In genomic region chr12:124211753-124212152, GRCh38 we compare ENCODE assay signal across 35 cellular contexts.
DNase-seq lines count a peak whose midpoint lies in the region; ATAC-seq, FAIRE-seq and TF ChIP-seq lines count a peak whose summit lies in the region.
"Had no signal": no experiment of that assay in that cellular context is flagged by ENCODE, and none has a peak within 500 bp of the region (broad histone marks: within the 10 kb centered on the region; RNA-seq: fewer than 3 reads in every experiment).

No MANE protein-coding gene starts in this region.

- no TSS peak for BruUV-seq in HepG2 (replicated peaks; lab: Mats Ljungman, UMichigan)
- no TSS peak for BruUV-seq in K562 (replicated peaks; lab: Mats Ljungman, UMichigan)

- CTCF ChIA-PET in HepG2 (lab: Yijun Ruan, JAX; ENCODE audit: low intra/inter-chr PET ratio, low total read pairs), result no interaction called here
- CTCF ChIA-PET in A549 (lab: Yijun Ruan, JAX), result interaction anchor here (1.2 kb wide), 1 partner anchor 20 kb away, joined by 3 read pairs; no protein-coding TSS in a partner anchor
- CTCF ChIA-PET in K562 (lab: Yijun Ruan, JAX; ENCODE audit: low intra/inter-chr PET ratio), result no interaction called here

- TF ChIP-seq EP300 in HepG2 (IDR thresholded peaks at IDR 0.05; ENCODE audit: low read depth in 2 of 2, low read length in 2 of 2) (no peak), HepG2 (CRISPR knock-in tag; IDR thresholded peaks at IDR 0.05; ENCODE audit: borderline replicate concordance) (no peak), A549 (IDR thresholded peaks at IDR 0.05) (no peak), K562 (IDR thresholded peaks at IDR 0.05; ENCODE audit: low read length) (no peak)

- H3K4me2 ChIP-seq in HepG2 (ENCODE audit: low read depth, low read length) (no peak overlapping the region), A549 (no peak overlapping the region), K562 (ENCODE audit: insufficient read depth, low read length) (no peak overlapping the region)
- H3K4me2 ChIP-seq: BLaER1; BLaER1 treated with 17β-estradiol and CSF1 and Interleukin-3, amounts not matched to agents 10 nM and 100 nM had no signal

- H3K9me3 Mint-ChIP-seq in neural crest cell, result peaks cover 17% of the 10 kb centered on the region
- H3K9me3 Mint-ChIP-seq in CD14-positive monocyte, result peaks cover 3 to 25% (median 20%) of the 10 kb centered on the region in 7 donors
- H3K9me3 Mint-ChIP-seq: CD4-positive, alpha-beta T cell had no signal

- FAIRE-seq in HepG2 (lab: Jason Lieb, UNC) (no peak), A549 (lab: Jason Lieb, UNC) (no peak), K562 (lab: Jason Lieb, UNC) (no peak)
- FAIRE-seq: A204.1, D721Med had no signal

- in situ Hi-C loops in HepG2 (cut with HindIII; ENCODE audit: extremely low pct_ligation_motif_present, low pct_unique_long_range_greater_than_20kb) (no loop called here), K562 (cut with MboI) (no loop called here)

- POLR2A ChIA-PET in HepG2 (lab: Yijun Ruan, JAX) (no interaction called here), A549 (lab: Yijun Ruan, JAX) (no interaction called here), K562 (lab: Yijun Ruan, JAX) (no interaction called here)

- no peaks in the 10 kb centered on the region for H3K9me1 ChIP-seq in K562 (ENCODE audit: control insufficient read depth, insufficient read depth, low read length)

- H3K79me2 ChIP-seq in HepG2 (ENCODE audit: insufficient read depth, low read length), result no peaks in the 10 kb centered on the region
- H3K79me2 ChIP-seq in K562 (ENCODE audit: control insufficient read depth, insufficient read depth, low read length), result no peaks in the 10 kb centered on the region

- TF ChIP-seq RAD21 in HepG2 (CRISPR knock-in tag; IDR thresholded peaks at IDR 0.05), result no peak
- TF ChIP-seq RAD21 in A549 (conservative IDR thresholded peaks at IDR 0.05 in 1 of 2, IDR thresholded peaks at IDR 0.05 in 1 of 2), result no peak
- no peak for TF ChIP-seq RAD21 in K562 (CRISPR knock-in tag; conservative IDR thresholded peaks at IDR 0.05 in 1 of 2, IDR thresholded peaks at IDR 0.05 in 1 of 2)

- H3K27me3 ChIP-seq in HepG2 (ENCODE audit: control insufficient read depth in 1 of 2, insufficient read depth in 2 of 2, low read length in 2 of 2) (peaks cover 2 to 8% of the 10 kb centered on the region in 2 experiments; a peak in 3 of 5 replicates), right lobe of liver (no peaks in the 10 kb centered on the region), K562 (ENCODE audit: control insufficient read depth in 2 of 2, insufficient read depth in 2 of 2, low read length in 2 of 2) (peaks cover 36 to 70% of the 10 kb centered on the region in 2 experiments)
- H3K27me3 ChIP-seq: BLaER1 had no signal

- 56% methylated on average over 2 of the region's 2 CpGs for WGBS in HepG2 (ENCODE audit: low lambda C conversion rate)
- WGBS in right lobe of liver (ENCODE audit: insufficient coverage, low coverage, low lambda C conversion rate, missing lambda C conversion rate), result 94% methylated on average over 2 of the region's 2 CpGs
- 77% methylated on average over 2 of the region's 2 CpGs for WGBS in A549 (ENCODE audit: missing lambda C conversion rate)
- WGBS in K562 (ENCODE audit: insufficient coverage, low coverage, missing lambda C conversion rate), result 7% methylated on average over 1 of the region's 2 CpGs

- H3K4me1 Mint-ChIP-seq in neural crest cell (peaks cover 12% of the 10 kb centered on the region), CD14-positive monocyte (no peaks in the 10 kb centered on the region)
- H3K4me1 Mint-ChIP-seq: B cell; CD4-positive, alpha-beta memory T cell; CD4-positive, CD25-positive, alpha-beta regulatory T cell; CD8-positive, alpha-beta memory T cell had no signal

- TF ChIP-seq POLR2A in HepG2 (IDR thresholded peaks at IDR 0.05; ENCODE audit: insufficient read depth in 1 of 2, low read depth in 2 of 2, low read length in 2 of 2) (no peak), right lobe of liver (IDR thresholded peaks at IDR 0.05) (no peak), A549 (IDR thresholded peaks at IDR 0.05; ENCODE audit: low read length) (no peak), K562 (conservative IDR thresholded peaks at IDR 0.05) (no peak)

- H3K36me3 ChIP-seq in HepG2 (replicated peaks in 1 of 2; ENCODE audit: control insufficient read depth in 1 of 2, insufficient read depth in 2 of 2, low read length in 2 of 2), result no peaks in the 10 kb centered on the region
- H3K36me3 ChIP-seq in right lobe of liver, result no peaks in the 10 kb centered on the region
- no peaks in the 10 kb centered on the region for H3K36me3 ChIP-seq in K562 (ENCODE audit: control insufficient read depth, insufficient read depth, low read length)
- H3K36me3 ChIP-seq: BE2C, BLaER1 had no signal

- H3K36me3 Mint-ChIP-seq in neural crest cell (ENCODE audit: low read depth) (peaks cover 16% of the 10 kb centered on the region), CD14-positive monocyte (no peaks in the 10 kb centered on the region)
- H3K36me3 Mint-ChIP-seq: CD4-positive, CD25-positive, alpha-beta regulatory T cell; CD8-positive, alpha-beta T cell had no signal

- H3K27ac Mint-ChIP-seq in neural crest cell (ENCODE audit: unreplicated experiment) (peak overlapping the region; percentile 71), CD14-positive monocyte (no peak overlapping the region)
- H3K27ac Mint-ChIP-seq: B cell; CD4-positive, alpha-beta memory T cell; CD4-positive, alpha-beta T cell; CD8-positive, alpha-beta memory T cell; CD8-positive, alpha-beta T cell had no signal

- peaks cover 5% of the 10 kb centered on the region; the same call in 1 of the 2 replicates for H3K9me3 ChIP-seq in HepG2 (ENCODE audit: low read length)
- no peaks in the 10 kb centered on the region for H3K9me3 ChIP-seq in right lobe of liver
- H3K9me3 ChIP-seq in A549, result peaks cover 33% of the 10 kb centered on the region
- H3K9me3 ChIP-seq in K562 (replicated peaks; ENCODE audit: control insufficient read depth, insufficient read depth, low read depth, low read length), result 0 out of 2 replicates have a peak, but pooled peaks cover 2% of the 10 kb centered on the region

- H3K4me3 ChIP-seq in HepG2 (replicated peaks in 1 of 3; ENCODE audit: insufficient read depth in 1 of 3, low read depth in 2 of 3, low read length in 3 of 3), result no peak overlapping the region
- H3K4me3 ChIP-seq in right lobe of liver, result no peak overlapping the region
- no peak overlapping the region for H3K4me3 ChIP-seq in A549
- no peak overlapping the region for H3K4me3 ChIP-seq in K562
- H3K4me3 ChIP-seq: BLaER1; BLaER1 treated with 17β-estradiol and CSF1 and Interleukin-3, amounts not matched to agents 10 nM and 100 nM had no signal

- DNase-seq in HepG2 (ENCODE audit: low spot score) (no peak), right lobe of liver (no peak), A549 (ENCODE audit: low read depth in 1 of 2, low spot score in 1 of 2) (no peak), K562 (ENCODE audit: extremely low read depth in 1 of 4, low spot score in 3 of 4) (no peak), neural crest cell (ENCODE audit: low read depth, low spot score) (no peak), NAMALWA (ENCODE audit: low spot score) (no peak), left cardiac atrium (no peak), CD14-positive monocyte (ENCODE audit: low spot score) (no peak)
- DNase-seq: 8988T; ACHN; AML-193; BE2C; C1 segment of cervical spinal cord; Caco-2; Calu3; CD4-positive, alpha-beta memory T cell; CD4-positive, alpha-beta T cell; CD4-positive, CD25-positive, alpha-beta regulatory T cell; CD8-positive, alpha-beta memory T cell; CD8-positive, alpha-beta T cell; COR-L47; DMS 273 treated with DMSO at 0.1 percent for 48 hours; DMS153; DMS53; DMS79; DMS79 treated with DMSO at 0.1 percent for 48 hours; DND-41; EL had no signal

- intact Hi-C loops in HepG2 (cut with micrococcal nuclease; ENCODE audit: unreplicated experiment) (no loop called here), right lobe of liver (cut with DNase I) (no loop called here), K562 (cut with micrococcal nuclease) (no loop called here), left cardiac atrium (cut with DNase I) (no loop called here), CD14-positive monocyte (cut with micrococcal nuclease) (no loop called here)

- no peaks in the 10 kb centered on the region for H4K20me1 ChIP-seq in HepG2 (ENCODE audit: insufficient read depth, low read length)
- H4K20me1 ChIP-seq in K562 (replicated peaks; ENCODE audit: control insufficient read depth, insufficient read depth, low read length), result no peaks in the 10 kb centered on the region
- H4K20me1 ChIP-seq: BLaER1; BLaER1 treated with 17β-estradiol and CSF1 and Interleukin-3, amounts not matched to agents 10 nM and 100 nM had no signal

- H2AFZ ChIP-seq in HepG2 (ENCODE audit: low read length), result no peak overlapping the region
- no peak overlapping the region for H2AFZ ChIP-seq in K562 (ENCODE audit: low read depth, low read length)

- H3K27ac ChIP-seq in HepG2 (ENCODE audit: extremely low read length, insufficient read depth, low read length), result no peak overlapping the region
- H3K27ac ChIP-seq in right lobe of liver, result no peak overlapping the region
- H3K27ac ChIP-seq in A549, result no peak overlapping the region
- no peak overlapping the region for H3K27ac ChIP-seq in K562 (ENCODE audit: extremely low read depth, low read depth, low read length)
- H3K27ac ChIP-seq: 22Rv1; BLaER1; BLaER1 treated with 17β-estradiol and CSF1 and Interleukin-3, amounts not matched to agents 10 nM and 100 nM; C4-2B had no signal

- ATAC-seq in HepG2 (no peak), right lobe of liver (no peak), A549 (no peak), K562 (no peak), left cardiac atrium (no peak)
- ATAC-seq: CD8-positive, alpha-beta T cell had no signal

- H3K27me3 Mint-ChIP-seq in neural crest cell (ENCODE audit: low read depth) (no peaks in the 10 kb centered on the region), CD14-positive monocyte (ENCODE audit: low read depth in 3 of 3) (peaks cover 3 to 21% (median 5%) of the 10 kb centered on the region in 3 donors)

- no peak for TF ChIP-seq CTCF in HepG2 (CRISPR knock-in tag; IDR thresholded peaks at IDR 0.05)
- no peak for TF ChIP-seq CTCF in right lobe of liver (IDR thresholded peaks at IDR 0.05)
- TF ChIP-seq CTCF in A549 (IDR thresholded peaks at IDR 0.05), result no peak
- no peak for TF ChIP-seq CTCF in K562 (IDR thresholded peaks at IDR 0.05 in 2 of 3, conservative IDR thresholded peaks at IDR 0.05 in 1 of 3; ENCODE audit: insufficient read depth in 2 of 3, low read depth in 1 of 3, low read length in 3 of 3)
- no peak for TF ChIP-seq CTCF in neural crest cell (conservative IDR thresholded peaks at IDR 0.05)
- no peak for TF ChIP-seq CTCF in CD14-positive monocyte (IDR thresholded peaks at IDR 0.05)

- H3K4me1 ChIP-seq in HepG2 (ENCODE audit: insufficient read depth, low read length), result no peaks in the 10 kb centered on the region
- H3K4me1 ChIP-seq in right lobe of liver, result no peaks in the 10 kb centered on the region
- no peaks in the 10 kb centered on the region for H3K4me1 ChIP-seq in A549
- H3K4me1 ChIP-seq in K562 (replicated peaks in 1 of 2; ENCODE audit: control insufficient read depth in 2 of 2, insufficient read depth in 2 of 2, low read length in 2 of 2), result peaks cover 0 to 3% of the 10 kb centered on the region in 2 experiments; a peak in 1 of 5 replicates
- H3K4me1 ChIP-seq: BE2C, Caco-2 had no signal

- H3K4me3 Mint-ChIP-seq in neural crest cell (no peak overlapping the region), CD14-positive monocyte (no peak overlapping the region)
- H3K4me3 Mint-ChIP-seq: B cell; CD4-positive, alpha-beta memory T cell; CD4-positive, alpha-beta T cell; CD4-positive, CD25-positive, alpha-beta regulatory T cell; CD8-positive, alpha-beta memory T cell; CD8-positive, alpha-beta T cell had no signal

- H3K9ac ChIP-seq in HepG2 (ENCODE audit: insufficient read depth, low read depth, low read length), result no peak overlapping the region
- H3K9ac ChIP-seq in K562 (ENCODE audit: insufficient read depth in 1 of 2, low read depth in 2 of 2, low read length in 2 of 2), result no peak overlapping the region
- H3K9ac ChIP-seq: BLaER1; BLaER1 treated with 17β-estradiol and CSF1 and Interleukin-3, amounts not matched to agents 10 nM and 100 nM had no signal

Comparison
In these comparisons a context has a peak if more than half of its experiments do, and no peak if none do; other contexts are left out.
1. Of the 241 proteins assayed by ChIP-seq in both HepG2 and K562: peak only in HepG2: MAFF and MAFK; only in K562: MAFG and NFE2; in both: none; in neither: 237.